ENCODE assay signal across 9 cellular contexts in the genomic region with DNA sequence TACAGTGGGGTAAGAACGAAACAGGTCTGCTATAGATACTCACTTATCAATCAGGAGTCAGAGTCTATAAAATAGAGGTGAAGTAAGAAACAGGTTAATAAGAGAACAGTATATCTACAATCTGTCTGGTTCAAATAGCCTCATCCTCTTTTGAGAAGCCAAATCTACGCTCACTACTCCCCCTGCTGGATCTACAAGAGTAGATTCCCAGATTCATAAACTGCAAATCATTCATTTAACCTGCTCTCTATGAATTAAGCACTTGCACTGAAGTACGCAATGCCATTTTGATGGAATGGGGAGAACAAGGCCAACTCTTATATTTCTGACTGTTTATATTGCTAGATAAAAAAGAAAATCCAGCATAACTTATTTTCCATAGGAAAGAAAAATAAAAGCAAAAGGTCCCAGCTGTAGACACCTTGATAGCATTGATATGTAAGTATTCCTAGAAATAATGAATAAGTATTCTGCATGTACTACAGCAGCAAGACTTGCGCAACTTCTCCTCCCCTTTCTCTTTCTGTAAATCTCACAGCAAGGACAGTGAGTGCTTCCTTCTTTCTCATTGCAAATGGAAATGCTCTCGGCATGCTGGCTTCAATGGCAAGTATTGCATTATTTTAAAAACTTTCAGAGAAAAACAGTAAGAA.
A peak's percentile ranks its signal among the peaks of the same experiment; 100 is the strongest.
DNase-seq lines count a peak whose midpoint lies in the region; ATAC-seq and TF ChIP-seq lines count a peak whose summit lies in the region.
"Had no signal": no experiment of that assay in that cellular context is flagged by ENCODE, and none has a peak within 500 bp of the region (broad histone marks: within the 10 kb centered on the region; RNA-seq: fewer than 3 reads in every experiment).

No MANE protein-coding gene starts in this region.

- dilution Hi-C loops in mammary epithelial cell (cut with HindIII; ENCODE audit: low sequenced_read_pairs), result no loop called here

- POLR2A ChIA-PET in CD8-positive, alpha-beta memory T cell (lab: Charles Lee), result no interaction called here

- H3K4me3 Mint-ChIP-seq in CD8-positive, alpha-beta memory T cell, result no peak overlapping the region

- no peaks in the 10 kb centered on the region for H3K79me2 ChIP-seq in mammary epithelial cell (ENCODE audit: insufficient read depth, low read length)

- H3K27ac ChIP-seq in mammary epithelial cell (ENCODE audit: insufficient read depth, low read depth, low read length) (no peak overlapping the region), lung (ENCODE audit: low read depth in 1 of 2, low read length in 1 of 2) (no peak overlapping the region)
- no peak overlapping the region for H3K27ac ChIP-seq in CD8-positive, alpha-beta memory T cell (ENCODE audit: low read depth, low read length)
- H3K27ac ChIP-seq: BLaER1 had no signal

- intact Hi-C loops in mammary epithelial cell (cut with micrococcal nuclease), result loop anchor here (1.0 to 2.0 kb wide), 2 partner anchors 88 to 191 kb away; no protein-coding TSS in a partner anchor

- TF ChIP-seq CTCF in mammary epithelial cell (conservative IDR thresholded peaks at IDR 0.05 in 1 of 2, IDR thresholded peaks at IDR 0.05 in 1 of 2; ENCODE audit: extremely low read depth in 1 of 2, insufficient read depth in 1 of 2, low read depth in 1 of 2, low read length in 2 of 2), result peak; percentile 75 to 80
- TF ChIP-seq CTCF in lung (IDR thresholded peaks at IDR 0.05; ENCODE audit: control extremely low read depth, extremely low read depth), result peak; percentile 5

- DNase-seq in NCI-H1436 (lab: John Stamatoyannopoulos, UW) (peak; percentile 32), NCI-H1436 treated with DMSO at 0.1 percent for 48 hours (lab: John Stamatoyannopoulos, UW) (no peak), NCI-H69 (lab: John Stamatoyannopoulos, UW) (peak; percentile 54), mammary epithelial cell (peak; percentile 25), lung (ENCODE audit: low spot score) (no peak)
- no peak for DNase-seq in CD8-positive, alpha-beta memory T cell

- H3K9ac ChIP-seq in mammary epithelial cell (ENCODE audit: insufficient read depth, low read length), result no peak overlapping the region
- H3K9ac ChIP-seq: BLaER1 had no signal

- H3K4me2 ChIP-seq in mammary epithelial cell (ENCODE audit: insufficient read depth, low read depth, low read length), result no peak overlapping the region
- H3K4me2 ChIP-seq: BLaER1 had no signal

- H4K20me1 ChIP-seq in mammary epithelial cell (ENCODE audit: insufficient read depth, low read length), result no peaks in the 10 kb centered on the region
- H4K20me1 ChIP-seq: BLaER1 had no signal

- no peaks in the 10 kb centered on the region for H3K36me3 Mint-ChIP-seq in CD8-positive, alpha-beta memory T cell

- no peaks in the 10 kb centered on the region for H3K4me1 Mint-ChIP-seq in CD8-positive, alpha-beta memory T cell

- no TSS peak for BruUV-seq in mammary epithelial cell (replicated peaks; lab: Mats Ljungman, UMichigan)

- ATAC-seq in GM19467 (IDR thresholded peaks at IDR 0.05; ENCODE audit: unreplicated experiment) (peak; percentile 92), HG03460 (IDR thresholded peaks at IDR 0.05; ENCODE audit: unreplicated experiment) (peak; percentile 77), lung (ENCODE audit: insufficient read depth, low FRiP score) (no peak)

- WGBS in mammary epithelial cell (ENCODE audit: low coverage, missing lambda C conversion rate), result 31% methylated on average over 5 of the region's 5 CpGs
- 27% methylated on average over 5 of the region's 5 CpGs for WGBS in lung, 2 donors

- H3K9me3 ChIP-seq in mammary epithelial cell (replicated peaks; ENCODE audit: insufficient read depth, low read length) (no peaks in the 10 kb centered on the region), lung (ENCODE audit: control insufficient read depth in 2 of 2, insufficient read depth in 1 of 2, low read length in 1 of 2) (no peaks in the 10 kb centered on the region)
- no peaks in the 10 kb centered on the region for H3K9me3 ChIP-seq in CD8-positive, alpha-beta memory T cell (ENCODE audit: low read length)
- H3K9me3 ChIP-seq: BLaER1 had no signal

- peaks cover 0 to 2% (median 0%) of the 10 kb centered on the region in 5 donors for H3K9me3 Mint-ChIP-seq in CD8-positive, alpha-beta memory T cell

- no peaks in the 10 kb centered on the region for H3K4me1 ChIP-seq in mammary epithelial cell (ENCODE audit: insufficient read depth, low read length)
- H3K4me1 ChIP-seq in lung (ENCODE audit: control insufficient read depth in 2 of 2, insufficient read depth in 2 of 2, low read length in 2 of 2), result no peaks in the 10 kb centered on the region
- H3K4me1 ChIP-seq in CD8-positive, alpha-beta memory T cell (ENCODE audit: insufficient read depth, low read length), result no peaks in the 10 kb centered on the region
- H3K4me1 ChIP-seq: BLaER1 had no signal

- no peaks in the 10 kb centered on the region for H3K36me3 ChIP-seq in mammary epithelial cell (ENCODE audit: insufficient read depth, low read length)
- H3K36me3 ChIP-seq in lung (ENCODE audit: control insufficient read depth in 2 of 2, insufficient read depth in 2 of 2, low read length in 2 of 2), result no peaks in the 10 kb centered on the region
- H3K36me3 ChIP-seq in CD8-positive, alpha-beta memory T cell (ENCODE audit: insufficient read depth, low read length), result no peaks in the 10 kb centered on the region
- H3K36me3 ChIP-seq: BLaER1 had no signal

- H2AFZ ChIP-seq in mammary epithelial cell (ENCODE audit: low read depth, low read length), result no peak overlapping the region

- H3K27me3 ChIP-seq in mammary epithelial cell (ENCODE audit: insufficient read depth, low read length) (peaks cover 4% of the 10 kb centered on the region), lung (ENCODE audit: control insufficient read depth, insufficient read depth) (no peaks in the 10 kb centered on the region)
- H3K27me3 ChIP-seq in CD8-positive, alpha-beta memory T cell (ENCODE audit: insufficient read depth, low read length, poor library complexity, severe bottlenecking), result no peaks in the 10 kb centered on the region
- H3K27me3 ChIP-seq: BLaER1 had no signal

- H3K4me3 ChIP-seq in mammary epithelial cell (replicated peaks in 1 of 3; ENCODE audit: insufficient read depth in 1 of 3, low read depth in 2 of 3, low read length in 3 of 3) (no peak overlapping the region), lung (no peak overlapping the region)
- no peak overlapping the region for H3K4me3 ChIP-seq in CD8-positive, alpha-beta memory T cell (ENCODE audit: low read length)
- H3K4me3 ChIP-seq: BLaER1 had no signal

- H3K27me3 Mint-ChIP-seq in CD8-positive, alpha-beta memory T cell, result peaks cover 0 to 2% of the 10 kb centered on the region in 2 donors

- CTCF ChIA-PET in mammary epithelial cell (lab: Charles Lee; ENCODE audit: low non-redundant PET), result no interaction called here
- CTCF ChIA-PET in CD8-positive, alpha-beta memory T cell (lab: Charles Lee), result no interaction called here

- in situ Hi-C loops in mammary epithelial cell (cut with MboI; ENCODE audit: low sequenced_read_pairs in 2 of 2), result loop anchor here in 1 of 2 donors (25.0 kb wide), 1 partner anchor 343 kb away; no protein-coding TSS in a partner anchor

- H3K27ac Mint-ChIP-seq in CD8-positive, alpha-beta memory T cell, result no peak overlapping the region

Comparison
In these comparisons a context has a peak if more than half of its experiments do, and no peak if none do; other contexts are left out.
1. DNase-seq: peak in NCI-H1436 (single experiment), NCI-H69 (single experiment) and mammary epithelial cell (single experiment); none in NCI-H1436 treated with DMSO at 0.1 percent for 48 hours (single experiment), lung (single experiment) and CD8-positive, alpha-beta memory T cell (0 of 5).